27 cellular contexts compared by ENCODE assay signal in the genomic region with DNA sequence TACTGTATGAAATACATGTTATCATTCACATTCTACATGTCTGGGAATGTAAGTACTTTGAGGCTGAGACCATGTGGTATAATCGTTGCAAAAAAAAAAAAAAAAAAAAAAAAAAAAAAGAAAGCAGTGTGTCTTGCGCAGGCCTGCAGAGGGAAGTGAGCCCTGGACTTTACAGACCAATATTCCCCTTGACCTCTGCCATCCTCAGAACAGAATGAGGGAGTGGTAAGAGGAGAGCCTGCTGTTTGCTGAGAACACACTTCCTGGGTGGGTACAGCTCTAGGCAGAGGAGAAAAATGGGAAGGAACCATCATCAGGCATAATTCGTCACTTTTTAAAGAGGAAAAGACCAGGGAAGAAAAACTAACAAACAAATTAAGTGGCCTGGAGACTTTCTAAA. TPM values are rescaled to one million over a fixed set of nuclear protein-coding genes. Genes with fewer than 3 reads are reported as not detected.
DNase-seq lines count a peak whose midpoint lies in the region; ATAC-seq, FAIRE-seq and TF ChIP-seq lines count a peak whose summit lies in the region.
"Had no signal": no experiment of that assay in that cellular context is flagged by ENCODE, and none has a peak within 500 bp of the region (broad histone marks: within the 10 kb centered on the region; RNA-seq: fewer than 3 reads in every experiment).

No MANE protein-coding gene starts in this region.

- BruUV-seq in K562 (replicated peaks; lab: Mats Ljungman, UMichigan), result no TSS peak

- H3K27ac ChIP-seq in right atrium auricular region (no peak overlapping the region), K562 (ENCODE audit: extremely low read depth, low read depth, low read length) (no peak overlapping the region), lower lobe of right lung (no peak overlapping the region)

- H3K4me3 Mint-ChIP-seq in mesothelial cell of epicardium, result no peak overlapping the region
- H3K4me3 Mint-ChIP-seq: activated CD4-positive, alpha-beta memory T cell treated with anti-CD3 and anti-CD28 coated beads, Interleukin-2, amount 10 ng/mL, durations not matched to agents 7 days and 5 days; H9; nephron; T-helper 1 cell treated with Interleukin-12 subunit alpha and Interleukin-12 subunit beta and Interleukin-4 antibody, amounts not matched to agents 30 μg/mL and 1 μg/mL, for 36 hours; type B pancreatic cell; WTC11 had no signal

- H3K9me3 ChIP-seq in right atrium auricular region, result no peaks in the 10 kb centered on the region
- H3K9me3 ChIP-seq in K562 (replicated peaks; ENCODE audit: control insufficient read depth, insufficient read depth, low read depth, low read length), result no peaks in the 10 kb centered on the region
- H3K9me3 ChIP-seq in lower lobe of right lung, result no peaks in the 10 kb centered on the region
- H3K9me3 ChIP-seq: BE2C had no signal

- H3K4me1 ChIP-seq in right atrium auricular region (no peaks in the 10 kb centered on the region), K562 (replicated peaks in 1 of 2; ENCODE audit: control insufficient read depth in 2 of 2, insufficient read depth in 2 of 2, low read length in 2 of 2) (no peaks in the 10 kb centered on the region), lower lobe of right lung (peaks cover 10% of the 10 kb centered on the region)
- H3K4me1 ChIP-seq: BE2C had no signal

- H3K36me3 Mint-ChIP-seq in mesothelial cell of epicardium, result no peaks in the 10 kb centered on the region
- H3K36me3 Mint-ChIP-seq: type B pancreatic cell, WTC11 had no signal

- TF ChIP-seq CTCF in right atrium auricular region (IDR thresholded peaks at IDR 0.05), result no peak
- TF ChIP-seq CTCF in K562 (IDR thresholded peaks at IDR 0.05 in 2 of 3, conservative IDR thresholded peaks at IDR 0.05 in 1 of 3; ENCODE audit: insufficient read depth in 2 of 3, low read depth in 1 of 3, low read length in 3 of 3), result no peak
- no peak for TF ChIP-seq CTCF in lower lobe of right lung (IDR thresholded peaks at IDR 0.05)
- TF ChIP-seq CTCF in mesothelial cell of epicardium (IDR thresholded peaks at IDR 0.05; ENCODE audit: unreplicated experiment), result no peak

- H3K27me3 Mint-ChIP-seq in mesothelial cell of epicardium (ENCODE audit: low read depth), result no peaks in the 10 kb centered on the region
- H3K27me3 Mint-ChIP-seq: activated CD4-positive, alpha-beta memory T cell treated with anti-CD3 and anti-CD28 coated beads, Interleukin-2, amount 10 ng/mL, durations not matched to agents 7 days and 5 days; progenitor cell of endocrine pancreas; type B pancreatic cell had no signal

- H3K27me3 ChIP-seq in right atrium auricular region (no peaks in the 10 kb centered on the region), K562 (ENCODE audit: control insufficient read depth in 2 of 2, insufficient read depth in 2 of 2, low read length in 2 of 2) (peaks cover 0 to 22% of the 10 kb centered on the region in 2 experiments; a peak in 3 of 5 replicates), lower lobe of right lung (ENCODE audit: low read depth) (no peaks in the 10 kb centered on the region)
- H3K27me3 ChIP-seq: BE2C had no signal

- no peaks in the 10 kb centered on the region for H3K79me2 ChIP-seq in K562 (ENCODE audit: control insufficient read depth, insufficient read depth, low read length)

- intact Hi-C loops in Right ventricle myocardium inferior (cut with DNase I), result no loop called here
- intact Hi-C loops in K562 (cut with micrococcal nuclease), result no loop called here
- intact Hi-C loops in lower lobe of right lung (cut with DNase I), result no loop called here

- no peak for TF ChIP-seq POLR2A in K562 (conservative IDR thresholded peaks at IDR 0.05)

- WGBS in K562 (ENCODE audit: insufficient coverage, low coverage, missing lambda C conversion rate), result 0% methylated on average over 3 of the region's 3 CpGs

- H2AFZ ChIP-seq in K562 (ENCODE audit: low read depth, low read length), result no peak overlapping the region

- peaks cover 2% of the 10 kb centered on the region for H3K4me1 Mint-ChIP-seq in mesothelial cell of epicardium
- H3K4me1 Mint-ChIP-seq: activated CD4-positive, alpha-beta memory T cell treated with anti-CD3 and anti-CD28 coated beads, Interleukin-2, amount 10 ng/mL, durations not matched to agents 7 days and 5 days had no signal

- no peak overlapping the region for H3K9ac ChIP-seq in K562 (ENCODE audit: insufficient read depth in 1 of 2, low read depth in 2 of 2, low read length in 2 of 2)

- no peak for TF ChIP-seq EP300 in K562 (IDR thresholded peaks at IDR 0.05; ENCODE audit: low read length)

- no peaks in the 10 kb centered on the region for H4K20me1 ChIP-seq in K562 (replicated peaks; ENCODE audit: control insufficient read depth, insufficient read depth, low read length)

- in situ Hi-C loops in K562 (cut with MboI), result no loop called here

- H3K4me3 ChIP-seq in right atrium auricular region, result no peak overlapping the region
- no peak overlapping the region for H3K4me3 ChIP-seq in K562
- H3K4me3 ChIP-seq in lower lobe of right lung, result no peak overlapping the region

- DNase-seq in Right ventricle myocardium inferior (ENCODE audit: missing footprints) (no peak), right atrium auricular region (ENCODE audit: low spot score) (no peak), K562 (ENCODE audit: extremely low read depth in 1 of 4, low spot score in 3 of 4) (no peak), lower lobe of right lung (no peak), ureter (ENCODE audit: low spot score) (peak; percentile 47), T-helper 2 cell (no peak), mesothelial cell of epicardium (ENCODE audit: low spot score in 2 of 2, unreplicated experiment in 2 of 2) (no peak)
- DNase-seq in activated T-cell treated with anti-CD3 and anti-CD28 coated beads, Interleukin-2, amount 50 U/mL, for 1 hour, result no peak
- DNase-seq: activated CD4-positive, alpha-beta memory T cell treated with anti-CD3 and anti-CD28 coated beads, Interleukin-2, amount 10 ng/mL, durations not matched to agents 7 days and 5 days; activated T-cell treated with anti-CD3 and anti-CD28 coated beads for 4 hours; BE2C; Calu3; H9; hippocampal formation; Karpas-422; mesendoderm; NCI-H524; SHP77; small intestine; stimulated activated CD4-positive, alpha-beta T cell treated with anti-CD3 and anti-CD28 coated beads, Interleukin-2, amount 100 ng/mL, for 48 hours; stimulated activated naive CD8-positive, alpha-beta T cell treated with anti-CD3 and anti-CD28 coated beads, Interleukin-15, Interleukin-2, amounts not matched to agents 100 U/mL and 50 U/mL, for 24 hours had no signal

- no peaks in the 10 kb centered on the region for H3K9me1 ChIP-seq in K562 (ENCODE audit: control insufficient read depth, insufficient read depth, low read length)

- no peak overlapping the region for H3K4me2 ChIP-seq in K562 (ENCODE audit: insufficient read depth, low read length)

- no peak for FAIRE-seq in K562 (lab: Jason Lieb, UNC)
- FAIRE-seq: HTR-8/SVneo, small intestine had no signal

- no peak for TF ChIP-seq RAD21 in K562 (CRISPR knock-in tag; conservative IDR thresholded peaks at IDR 0.05 in 1 of 2, IDR thresholded peaks at IDR 0.05 in 1 of 2)

- H3K9me3 Mint-ChIP-seq in mesothelial cell of epicardium, result no peaks in the 10 kb centered on the region
- H3K9me3 Mint-ChIP-seq: activated CD4-positive, alpha-beta memory T cell treated with anti-CD3 and anti-CD28 coated beads, Interleukin-2, amount 10 ng/mL, durations not matched to agents 7 days and 5 days; T-helper 1 cell treated with Interleukin-12 subunit alpha and Interleukin-12 subunit beta and Interleukin-4 antibody, amounts not matched to agents 30 μg/mL and 1 μg/mL, for 36 hours; type B pancreatic cell had no signal

- CTCF ChIA-PET in K562 (lab: Yijun Ruan, JAX; ENCODE audit: low intra/inter-chr PET ratio), result no interaction called here

- no peak overlapping the region for H3K27ac Mint-ChIP-seq in mesothelial cell of epicardium
- H3K27ac Mint-ChIP-seq: activated CD4-positive, alpha-beta memory T cell treated with anti-CD3 and anti-CD28 coated beads, Interleukin-2, amount 10 ng/mL, durations not matched to agents 7 days and 5 days; H9; nephron; progenitor cell of endocrine pancreas; T-helper 1 cell treated with Interleukin-12 subunit alpha and Interleukin-12 subunit beta and Interleukin-4 antibody, amounts not matched to agents 30 μg/mL and 1 μg/mL, for 36 hours; type B pancreatic cell; WTC11 had no signal

- POLR2A ChIA-PET in K562 (lab: Yijun Ruan, JAX), result interaction anchor here (0.6 kb wide), 1 partner anchor 13 kb away, joined by 3 read pairs; no protein-coding TSS in a partner anchor

- peak; percentile 91 for ATAC-seq in Right ventricle myocardium inferior
- ATAC-seq in K562, result no peak
- ATAC-seq in lower lobe of right lung, result peak; percentile 86 to 96
- ATAC-seq: stimulated activated naive CD8-positive, alpha-beta T cell treated with anti-CD3 and anti-CD28 coated beads, Interleukin-15, Interleukin-2, amounts not matched to agents 100 U/mL and 50 U/mL, for 24 hours; WTC11 had no signal

- no peaks in the 10 kb centered on the region for H3K36me3 ChIP-seq in right atrium auricular region
- H3K36me3 ChIP-seq in K562 (ENCODE audit: control insufficient read depth, insufficient read depth, low read length), result no peaks in the 10 kb centered on the region
- H3K36me3 ChIP-seq in lower lobe of right lung, result no peaks in the 10 kb centered on the region
- H3K36me3 ChIP-seq: BE2C had no signal

TF ChIP-seq in K562, 482 proteins besides CTCF, POLR2A, EP300 and RAD21 (continues in another document):
- no peak for TF ChIP-seq NFIX (CRISPR knock-in tag; IDR thresholded peaks at IDR 0.05; ENCODE audit: low read depth)
- no peak for TF ChIP-seq SMAD2 (IDR thresholded peaks at IDR 0.05; ENCODE audit: low read depth, low read length)

RNA-seq across cellular contexts. Expression of a gene that starts 28.8 kb away (rescaled TPM):
- total RNA-seq in Right ventricle myocardium inferior (37.9 TPM), right atrium auricular region (10 to 100 TPM; 42.3 to 50.3 TPM), K562 (2014; rRNA removed) (0.91 and 1.7 TPM in 2 replicates), K562 (2014; rRNA removed; fragmentation: Illumina TruSeq; extraction: Trizol) (0.80 and 1.3 TPM in 2 replicates), K562 (2015; rRNA removed; fragmentation: Illumina TruSeq; extraction: Trizol) (0.36 and 0.64 TPM in 2 replicates), K562 (2021) (1.3 and 1.4 TPM in 2 replicates), lower lobe of right lung (30.2 TPM), ureter (69.1 TPM), mesothelial cell of epicardium (11.5 to 13.1 TPM (median 12.7 TPM) in 3 replicates)
- total RNA-seq in K562 (2011; cell fraction: chromatin; rRNA removed; ENCODE audit: low replicate concordance), result 7.0 and 9.7 TPM in 2 replicates
- 3.2 and 5.1 TPM in 2 replicates for total RNA-seq in K562 (2011; cell fraction: nucleolus; rRNA removed)
- total RNA-seq in K562 (2011; cell fraction: nucleoplasm; rRNA removed), result 4.7 and 5.7 TPM in 2 replicates
- polyA plus RNA-seq in K562 (2011; rRNA removed) (0.82 and 1.4 TPM in 2 replicates), K562 (2014; fragmentation: Illumina TruSeq; extraction: Trizol) (0.82 and 0.94 TPM in 2 replicates), K562 (2014; fragmentation: Nextera tagmentation; extraction: Ambion mirVana) (under 1 TPM; 0.41 to 0.70 TPM), K562 (2014; rRNA removed) (1.2 and 1.3 TPM in 2 replicates)
- polyA plus RNA-seq in K562 (2011; cell fraction: cytosol; rRNA removed), result 0.60 and 0.72 TPM in 2 replicates
- 4.6 and 5.6 TPM in 2 replicates for polyA plus RNA-seq in K562 (2011; cell fraction: nucleus; rRNA removed)
- polyA plus RNA-seq in K562 (2012), result 1.0 and 11.3 TPM in 2 replicates
- polyA minus RNA-seq in K562 (2011; rRNA and poly(A)+ RNA removed), result 1.6 and 2.9 TPM in 2 replicates
- polyA minus RNA-seq in K562 (2011; cell fraction: cytosol; rRNA and poly(A)+ RNA removed), result 1.6 TPM in 1 of 2 replicates, not detected in the other
- 2.7 and 4.6 TPM in 2 replicates for polyA minus RNA-seq in K562 (2011; cell fraction: nucleus; rRNA and poly(A)+ RNA removed)
